Comparison of ENCODE assay signal across 9 cellular contexts in the genomic region with DNA sequence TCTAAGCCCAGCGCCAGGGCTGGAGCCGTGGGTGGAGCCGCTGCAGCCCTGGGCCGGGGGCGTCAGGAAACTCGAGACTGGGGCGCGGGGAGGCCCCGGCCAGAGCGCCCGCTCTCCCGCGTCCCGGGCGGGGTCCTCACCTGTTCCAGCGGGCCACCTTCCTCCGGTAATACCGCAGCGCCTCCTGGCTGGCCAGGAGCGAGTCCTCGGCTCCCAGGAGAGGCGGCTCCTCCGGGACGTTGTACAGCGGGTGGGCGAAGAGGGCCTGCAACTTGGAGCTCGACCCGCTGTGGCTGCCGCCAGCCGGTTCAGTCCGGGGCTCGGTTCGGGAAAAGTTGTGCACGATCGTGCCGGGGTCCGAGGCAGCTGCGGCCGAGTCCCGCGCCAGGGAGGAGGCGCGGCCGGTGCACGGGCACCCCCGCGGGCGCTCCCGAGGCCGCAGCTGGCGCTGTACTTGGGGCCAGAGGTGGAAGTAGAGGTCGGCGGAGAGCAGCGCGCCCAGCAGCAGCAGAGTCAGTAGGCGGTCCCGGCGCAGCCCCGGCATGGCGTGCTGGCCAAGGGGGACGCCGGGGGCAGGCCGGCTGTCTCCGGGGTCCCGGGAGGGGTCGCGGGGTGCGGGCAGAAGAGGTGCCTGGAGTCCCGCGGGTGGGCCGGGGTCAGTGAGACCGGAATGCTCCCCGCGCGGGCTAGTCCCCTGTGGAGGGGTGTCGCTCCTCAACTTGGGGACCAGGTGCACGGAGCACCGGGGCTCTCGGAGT. TPM values are rescaled to one million over a fixed set of nuclear protein-coding genes. Genes with fewer than 3 reads are reported as not detected.
A peak's percentile ranks its signal among the peaks of the same experiment; 100 is the strongest.
DNase-seq lines count a peak whose midpoint lies in the region; ATAC-seq and TF ChIP-seq lines count a peak whose summit lies in the region.
"Had no signal": no experiment of that assay in that cellular context is flagged by ENCODE, and none has a peak within 500 bp of the region (broad histone marks: within the 10 kb centered on the region; RNA-seq: fewer than 3 reads in every experiment).

No MANE protein-coding gene starts in this region.

- H3K9me3 Mint-ChIP-seq in central memory CD8-positive, alpha-beta T cell = no peaks in the 10 kb centered on the region

- H3K36me3 Mint-ChIP-seq in central memory CD8-positive, alpha-beta T cell (ENCODE audit: insufficient read depth) = peaks cover 5% of the 10 kb centered on the region

- intact Hi-C loops in left lung (cut with DNase I) (loop anchor here in 1 of 2 donors (10.0 kb wide), 1 partner anchor 56 kb away; no protein-coding TSS in a partner anchor), testis (cut with DNase I; ENCODE audit: low total_unique reads) (no loop called here)

- 0 to 2% methylated on average over 5 to 39 of the region's 79 CpGs for WGBS in testis, 2 donors

- H3K27ac Mint-ChIP-seq in central memory CD8-positive, alpha-beta T cell (ENCODE audit: low read depth) = no peak overlapping the region

- TF ChIP-seq CTCF in AG09319 (IDR thresholded peaks at IDR 0.05; ENCODE audit: low read depth, low read length) = peak; percentile 19
- TF ChIP-seq CTCF in left lung (IDR thresholded peaks at IDR 0.05) = peak in 1 of 2 donors; percentile 20
- peak in 1 of 3 experiments; percentile 15 for TF ChIP-seq CTCF in testis (IDR thresholded peaks at IDR 0.05)

- H3K4me3 ChIP-seq in left lung (peak overlapping the region; percentile 62 to 66), testis (peak overlapping the region; percentile 82 to 93)

- peaks cover 89% of the 10 kb centered on the region for H3K27me3 Mint-ChIP-seq in central memory CD8-positive, alpha-beta T cell

- ATAC-seq in central memory CD8-positive, alpha-beta T cell (replicated peaks; ENCODE audit: extremely low read depth, poor library complexity, severe bottlenecking) = no peak
- peak; percentile 65 for ATAC-seq in left lung
- ATAC-seq in GM19467 (IDR thresholded peaks at IDR 0.05; ENCODE audit: unreplicated experiment) = no peak
- ATAC-seq in GM21367 (IDR thresholded peaks at IDR 0.05; ENCODE audit: unreplicated experiment) = no peak
- ATAC-seq in GM21717 (IDR thresholded peaks at IDR 0.05; ENCODE audit: unreplicated experiment) = no peak

- H3K27me3 ChIP-seq in left lung (peaks cover 0 to 64% of the 10 kb centered on the region in 2 donors), testis (no peaks in the 10 kb centered on the region)

- DNase-seq in AG09319 (ENCODE audit: extremely low read depth, low read depth) = no peak
- DNase-seq in NCI-H1930 (lab: John Stamatoyannopoulos, UW) = peak; percentile 7 to 32
- no peak for DNase-seq in central memory CD8-positive, alpha-beta T cell (ENCODE audit: low spot score in 2 of 2)
- DNase-seq in left lung = peak; percentile 67 to 90
- DNase-seq in testis = peak; percentile 59

- peaks cover 5% of the 10 kb centered on the region for H3K4me1 Mint-ChIP-seq in central memory CD8-positive, alpha-beta T cell

- no peaks in the 10 kb centered on the region for H3K36me3 ChIP-seq in left lung
- H3K36me3 ChIP-seq in testis (ENCODE audit: low read depth, missing control alignments) = no peaks in the 10 kb centered on the region

- TF ChIP-seq POLR2A in testis (IDR thresholded peaks at IDR 0.05) = no peak

- H3K4me1 ChIP-seq in left lung (peaks cover 6 to 68% of the 10 kb centered on the region in 2 donors), testis (peaks cover 38% of the 10 kb centered on the region)

- no peaks in the 10 kb centered on the region for H3K9me3 ChIP-seq in left lung
- no peaks in the 10 kb centered on the region for H3K9me3 ChIP-seq in testis

- H3K27ac ChIP-seq in left lung = peak overlapping the region; percentile 89 to 93
- H3K27ac ChIP-seq in testis = peak overlapping the region; percentile 84 to 96

- H3K4me3 Mint-ChIP-seq in central memory CD8-positive, alpha-beta T cell = peak overlapping the region; percentile 62

RNA-seq across cellular contexts. Expression of a gene that starts 0.9 kb away (rescaled TPM):
- total RNA-seq in left lung = 10 to 100 TPM; 46.8 to 85.9 TPM
- total RNA-seq in testis = 10 to 100 TPM; 93.4 to 96.0 TPM
- polyA plus RNA-seq in testis (ENCODE audit: insufficient read depth, low read depth, low replicate concordance) = 70.5 TPM
- total RNA-seq: activated CD8-positive, alpha-beta memory T cell treated with anti-CD3 and anti-CD28 coated beads for 36 hours had no signal

Comparison
In these comparisons a context has a peak if more than half of its experiments do, and no peak if none do; other contexts are left out.
1. DNase-seq: peak in NCI-H1930 (2 of 2), left lung (2 of 2) and testis (single experiment); none in AG09319 (single experiment) and central memory CD8-positive, alpha-beta T cell (0 of 2).